In the genomic region with DNA sequence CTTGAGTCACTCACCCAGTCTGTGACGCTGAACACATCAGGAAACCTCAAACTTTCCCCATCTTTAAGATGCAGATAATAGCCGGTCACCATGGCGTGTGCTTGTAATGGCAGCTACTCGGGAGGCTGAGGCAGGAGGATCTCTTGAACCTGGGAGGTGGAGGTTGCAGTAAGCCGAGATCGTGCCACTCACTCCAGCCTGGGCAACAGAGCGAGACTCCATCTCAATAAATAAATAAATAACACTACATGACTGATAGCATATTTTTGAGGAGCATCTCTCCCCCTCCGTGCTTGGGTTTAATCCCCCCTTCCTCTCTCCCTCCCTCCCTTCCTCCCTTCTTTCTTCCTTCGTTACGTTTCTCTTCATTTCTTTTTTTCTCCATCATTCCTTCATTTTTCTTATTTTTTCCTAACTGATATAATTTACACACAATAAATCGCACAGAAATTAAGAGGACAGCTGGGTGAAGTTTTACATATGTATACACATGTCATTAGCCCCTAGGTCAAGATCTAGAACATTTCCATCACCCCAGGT, we compare ENCODE assay signal across 8 cellular contexts. TPM values are rescaled to one million over a fixed set of nuclear protein-coding genes. Genes with fewer than 3 reads are reported as not detected.
A peak's percentile ranks its signal among the peaks of the same experiment; 100 is the strongest.
DNase-seq lines count a peak whose midpoint lies in the region; ATAC-seq and TF ChIP-seq lines count a peak whose summit lies in the region.

No MANE protein-coding gene starts in this region.

- no peaks in the 10 kb centered on the region for H3K36me3 Mint-ChIP-seq in nephron (ENCODE audit: low read depth)

- no peak for TF ChIP-seq CTCF in astrocyte of the spinal cord (IDR thresholded peaks at IDR 0.05; ENCODE audit: low read depth, low read length)
- no peak for TF ChIP-seq CTCF in nephron (IDR thresholded peaks at IDR 0.05; ENCODE audit: unreplicated experiment in 3 of 3)

- peaks cover 13% of the 10 kb centered on the region for H3K4me1 Mint-ChIP-seq in nephron

- in situ Hi-C loops in astrocyte of the spinal cord (cut with HindIII; ENCODE audit: low sequenced_read_pairs): no loop called here

- H3K27me3 Mint-ChIP-seq in nephron (ENCODE audit: low read depth): peaks cover 13% of the 10 kb centered on the region

- ATAC-seq in GM18517 (IDR thresholded peaks at IDR 0.05; ENCODE audit: unreplicated experiment) (peak; percentile 15), HG03342 (IDR thresholded peaks at IDR 0.05; ENCODE audit: unreplicated experiment) (peak; percentile 18)

- peak overlapping the region; percentile 45 for H3K4me3 ChIP-seq in astrocyte of the spinal cord (ENCODE audit: low read depth, low read length)

- no peaks in the 10 kb centered on the region for H3K9me3 Mint-ChIP-seq in nephron

- H3K27ac Mint-ChIP-seq in nephron: peak overlapping the region; percentile 97 to 99 (median 99)

- DNase-seq in astrocyte of the spinal cord (ENCODE audit: low read depth, low spot score) (no peak), T1000 (lab: John Stamatoyannopoulos, UW) (no peak), H4 (ENCODE audit: low spot score) (no peak), cerebellum (ENCODE audit: low spot score) (no peak), HK-2 (ENCODE audit: unreplicated experiment) (no peak)

- H3K4me3 Mint-ChIP-seq in nephron: peak overlapping the region; percentile 82 to 84 (median 84)

RNA-seq across cellular contexts. Expression of a gene that starts 51.3 kb away (rescaled TPM):
- total RNA-seq in H4 (2014; rRNA removed; shearing (Covaris generic)): 29.3 and 31.8 TPM in 2 replicates
- total RNA-seq in cerebellum: 47.4 TPM
